17 cellular contexts compared by ENCODE assay signal in the genomic region with DNA sequence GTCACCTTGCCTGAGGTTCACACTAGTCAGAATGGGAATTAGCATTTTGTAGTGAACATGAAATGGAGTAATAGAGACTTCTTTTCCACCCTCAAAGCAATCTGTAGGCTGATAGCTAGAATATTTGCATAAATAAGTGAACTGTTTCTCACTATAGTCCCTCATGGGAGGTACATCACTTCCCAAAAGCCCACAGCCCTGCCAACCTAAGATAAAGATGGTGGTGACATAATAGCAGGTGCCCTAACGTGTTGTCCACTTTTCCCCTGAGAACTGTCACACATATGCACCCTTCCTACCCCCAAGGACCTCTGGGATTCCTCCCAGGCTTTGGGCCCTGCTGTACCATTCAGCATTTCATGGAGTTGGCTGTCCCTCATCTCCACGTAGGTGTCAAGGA.
DNase-seq lines count a peak whose midpoint lies in the region; ATAC-seq and TF ChIP-seq lines count a peak whose summit lies in the region.
"Had no signal": no experiment of that assay in that cellular context is flagged by ENCODE, and none has a peak within 500 bp of the region (broad histone marks: within the 10 kb centered on the region; RNA-seq: fewer than 3 reads in every experiment).

No MANE protein-coding gene starts in this region.

- no peak overlapping the region for H3K9ac ChIP-seq in BLaER1

- H3K4me1 ChIP-seq in BLaER1 = peaks cover 77% of the 10 kb centered on the region
- peaks cover 34% of the 10 kb centered on the region for H3K4me1 ChIP-seq in DOHH2 (ENCODE audit: control insufficient read depth, low read length)

- H3F3A ChIP-seq in DOHH2 (ENCODE audit: control insufficient read depth, insufficient read depth) = no peaks in the 10 kb centered on the region

- H3K4me3 Mint-ChIP-seq in effector memory CD8-positive, alpha-beta T cell = no peak overlapping the region

- peaks cover 12% of the 10 kb centered on the region for H3K9me3 ChIP-seq in BLaER1
- no peaks in the 10 kb centered on the region for H3K9me3 ChIP-seq in DOHH2 (ENCODE audit: control insufficient read depth, insufficient read depth, low read length)
- H3K9me3 ChIP-seq: HAP-1, Peyer's patch had no signal

- H3K36me3 ChIP-seq in BLaER1 (peaks cover 23% of the 10 kb centered on the region), DOHH2 (ENCODE audit: control insufficient read depth, low read length) (peaks cover 6% of the 10 kb centered on the region)
- H3K36me3 ChIP-seq: HAP-1, Peyer's patch had no signal

- H3K4me3 ChIP-seq in BLaER1 = 0 out of 2 replicates have a peak overlapping the region, but pooled peaks have one; percentile 9
- H3K4me3 ChIP-seq in DOHH2 (ENCODE audit: low read length) = peak overlapping the region; percentile 30
- H3K4me3 ChIP-seq: HAP-1, Peyer's patch had no signal

- H3K9me3 Mint-ChIP-seq in effector memory CD8-positive, alpha-beta T cell = no peaks in the 10 kb centered on the region

- no peak for TF ChIP-seq CTCF in DOHH2 (IDR thresholded peaks at IDR 0.05; ENCODE audit: low read depth, low read length, poor library complexity, severe bottlenecking)

- H3K27me3 ChIP-seq in BLaER1 (no peaks in the 10 kb centered on the region), DOHH2 (ENCODE audit: control insufficient read depth, low read length) (no peaks in the 10 kb centered on the region)
- H3K27me3 ChIP-seq: Peyer's patch had no signal

- H3K4me2 ChIP-seq in BLaER1 (peak overlapping the region; percentile 90), DOHH2 (ENCODE audit: low read length) (peak overlapping the region; percentile 50)

- no peaks in the 10 kb centered on the region for H3K9me2 ChIP-seq in DOHH2 (replicated peaks; ENCODE audit: control insufficient read depth, low read length)

- H3K4me1 Mint-ChIP-seq in effector memory CD8-positive, alpha-beta T cell (ENCODE audit: low read depth in 2 of 2) = peaks cover 38% of the 10 kb centered on the region in 2 donors

- ATAC-seq in HG02981 (IDR thresholded peaks at IDR 0.05; ENCODE audit: unreplicated experiment) (peak; percentile 45), HG02870 (IDR thresholded peaks at IDR 0.05; ENCODE audit: unreplicated experiment) (no peak), GM18909 (IDR thresholded peaks at IDR 0.05; ENCODE audit: poor library complexity, unreplicated experiment) (no peak)
- no peak for ATAC-seq in effector memory CD8-positive, alpha-beta T cell (replicated peaks)
- ATAC-seq: Right ventricle myocardium inferior had no signal

- H4K20me1 ChIP-seq in BLaER1 = no peaks in the 10 kb centered on the region
- no peaks in the 10 kb centered on the region for H4K20me1 ChIP-seq in DOHH2 (ENCODE audit: control insufficient read depth, insufficient read depth, low read depth, low read length)

- peak overlapping the region; percentile 38 to 55 for H3K27ac Mint-ChIP-seq in effector memory CD8-positive, alpha-beta T cell

- H3K79me2 ChIP-seq in DOHH2 (ENCODE audit: control insufficient read depth, low read length) = peaks cover 10% of the 10 kb centered on the region

- no peaks in the 10 kb centered on the region for H3K27me3 Mint-ChIP-seq in effector memory CD8-positive, alpha-beta T cell
- H3K27me3 Mint-ChIP-seq: CD4-positive, alpha-beta memory T cell had no signal

- peaks cover 17% of the 10 kb centered on the region for H3K36me3 Mint-ChIP-seq in effector memory CD8-positive, alpha-beta T cell (ENCODE audit: insufficient read depth)

- no peak for DNase-seq in effector memory CD8-positive, alpha-beta T cell
- no peak for DNase-seq in activated T-cell treated with anti-CD3 and anti-CD28 coated beads, Interleukin-2, amount 50 U/mL, for 1 hour
- DNase-seq: ACHN; CD4-positive, alpha-beta memory T cell; DMS79 treated with DMSO at 0.1 percent for 48 hours; KBM-7; NCI-H1436; NCI-H2081; NCI-H510A treated with DMSO at 0.1 percent for 48 hours; Peyer's patch had no signal

- H3K27ac ChIP-seq in BLaER1 (peak overlapping the region; percentile 66), DOHH2 (ENCODE audit: low read depth, low read length) (no peak overlapping the region)
- H3K27ac ChIP-seq: Peyer's patch had no signal
